Comparison of ENCODE assay signal across 1 cellular context in genomic region chr2:231935207-231935524, GRCh38.
TF ChIP-seq lines count a peak whose summit lies in the region.

No MANE protein-coding gene starts in this region.

TF ChIP-seq in K562, 482 proteins besides CTCF, POLR2A, EP300 and RAD21 (continued from another document):
- TF ChIP-seq, protein P1, sequence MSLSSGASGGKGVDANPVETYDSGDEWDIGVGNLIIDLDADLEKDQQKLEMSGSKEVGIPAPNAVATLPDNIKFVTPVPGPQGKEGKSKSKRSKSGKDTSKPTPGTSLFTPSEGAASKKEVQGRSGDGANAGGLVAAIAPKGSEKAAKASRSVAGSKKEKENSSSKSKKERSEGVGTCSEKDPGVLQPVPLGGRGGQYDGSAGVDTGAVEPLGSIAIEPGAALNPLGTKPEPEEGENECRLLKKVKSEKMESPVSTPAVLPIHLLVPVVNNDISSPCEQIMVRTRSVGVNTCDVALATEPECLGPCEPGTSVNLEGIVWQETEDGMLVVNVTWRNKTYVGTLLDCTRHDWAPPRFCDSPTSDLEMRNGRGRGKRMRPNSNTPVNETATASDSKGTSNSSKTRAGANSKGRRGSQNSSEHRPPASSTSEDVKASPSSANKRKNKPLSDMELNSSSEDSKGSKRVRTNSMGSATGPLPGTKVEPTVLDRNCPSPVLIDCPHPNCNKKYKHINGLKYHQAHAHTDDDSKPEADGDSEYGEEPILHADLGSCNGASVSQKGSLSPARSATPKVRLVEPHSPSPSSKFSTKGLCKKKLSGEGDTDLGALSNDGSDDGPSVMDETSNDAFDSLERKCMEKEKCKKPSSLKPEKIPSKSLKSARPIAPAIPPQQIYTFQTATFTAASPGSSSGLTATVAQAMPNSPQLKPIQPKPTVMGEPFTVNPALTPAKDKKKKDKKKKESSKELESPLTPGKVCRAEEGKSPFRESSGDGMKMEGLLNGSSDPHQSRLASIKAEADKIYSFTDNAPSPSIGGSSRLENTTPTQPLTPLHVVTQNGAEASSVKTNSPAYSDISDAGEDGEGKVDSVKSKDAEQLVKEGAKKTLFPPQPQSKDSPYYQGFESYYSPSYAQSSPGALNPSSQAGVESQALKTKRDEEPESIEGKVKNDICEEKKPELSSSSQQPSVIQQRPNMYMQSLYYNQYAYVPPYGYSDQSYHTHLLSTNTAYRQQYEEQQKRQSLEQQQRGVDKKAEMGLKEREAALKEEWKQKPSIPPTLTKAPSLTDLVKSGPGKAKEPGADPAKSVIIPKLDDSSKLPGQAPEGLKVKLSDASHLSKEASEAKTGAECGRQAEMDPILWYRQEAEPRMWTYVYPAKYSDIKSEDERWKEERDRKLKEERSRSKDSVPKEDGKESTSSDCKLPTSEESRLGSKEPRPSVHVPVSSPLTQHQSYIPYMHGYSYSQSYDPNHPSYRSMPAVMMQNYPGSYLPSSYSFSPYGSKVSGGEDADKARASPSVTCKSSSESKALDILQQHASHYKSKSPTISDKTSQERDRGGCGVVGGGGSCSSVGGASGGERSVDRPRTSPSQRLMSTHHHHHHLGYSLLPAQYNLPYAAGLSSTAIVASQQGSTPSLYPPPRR (CRISPR knock-in tag; IDR thresholded peaks at IDR 0.05; ENCODE audit: borderline replicate concordance): no peak
